ENCODE assay signal across 20 cellular contexts in genomic region chr1:161121042-161121441, GRCh38. TPM values are rescaled to one million over a fixed set of nuclear protein-coding genes. Genes with fewer than 3 reads are reported as not detected.
DNase-seq lines count a peak whose midpoint lies in the region; ATAC-seq and TF ChIP-seq lines count a peak whose summit lies in the region.
"Had no signal": no experiment of that assay in that cellular context is flagged by ENCODE, and none has a peak within 500 bp of the region (broad histone marks: within the 10 kb centered on the region; RNA-seq: fewer than 3 reads in every experiment).

No MANE protein-coding gene starts in this region.

- no peaks in the 10 kb centered on the region for H3K27me3 Mint-ChIP-seq in activated CD8-positive, alpha-beta T cell treated with anti-CD3 and anti-CD28 coated beads for 36 hours
- no peaks in the 10 kb centered on the region for H3K27me3 Mint-ChIP-seq in activated CD8-positive, alpha-beta T cell treated with anti-CD3 and anti-CD28 coated beads, Interleukin-2, amount 10 ng/mL, durations not matched to agents 7 days and 5 days (ENCODE audit: low read depth)
- H3K27me3 Mint-ChIP-seq in dendritic cell treated with granulocyte-macrophage colony-stimulating factor and Interleukin-4, amounts not matched to agents 40 ng/mL and 50 ng/mL, for 4 days: no peaks in the 10 kb centered on the region

- no peaks in the 10 kb centered on the region for H4K20me1 ChIP-seq in OCI-LY3 (ENCODE audit: insufficient read depth, low read length)
- peaks cover 20% of the 10 kb centered on the region for H4K20me1 ChIP-seq in smooth muscle cell (ENCODE audit: low read depth)

- H2AFZ ChIP-seq in OCI-LY3 (ENCODE audit: low read depth, low read length) (no peak overlapping the region), smooth muscle cell (ENCODE audit: low read depth) (no peak overlapping the region)

- H3K4me1 ChIP-seq in OCI-LY3 (ENCODE audit: low read length): peaks cover 38% of the 10 kb centered on the region
- peaks cover 11% of the 10 kb centered on the region for H3K4me1 ChIP-seq in smooth muscle cell (ENCODE audit: low read depth)

- H3K4me2 ChIP-seq in OCI-LY3 (ENCODE audit: low read length): peak overlapping the region; percentile 43; the same call in 1 of the 2 replicates
- no peak overlapping the region for H3K4me2 ChIP-seq in smooth muscle cell

- intact Hi-C loops in activated CD8-positive, alpha-beta T cell treated with anti-CD3 and anti-CD28 coated beads for 36 hours (cut with micrococcal nuclease): no loop called here
- intact Hi-C loops in dendritic cell treated with granulocyte-macrophage colony-stimulating factor and Interleukin-4, amounts not matched to agents 40 ng/mL and 50 ng/mL, for 4 days (cut with micrococcal nuclease): no loop called here

- no peak overlapping the region for H3K9ac ChIP-seq in OCI-LY3 (ENCODE audit: low read length)
- H3K9ac ChIP-seq in smooth muscle cell (ENCODE audit: low read depth): no peak overlapping the region

- peaks cover 45% of the 10 kb centered on the region for H3K4me1 Mint-ChIP-seq in activated CD8-positive, alpha-beta T cell treated with anti-CD3 and anti-CD28 coated beads for 36 hours (ENCODE audit: low read depth)
- H3K4me1 Mint-ChIP-seq in activated CD8-positive, alpha-beta T cell treated with anti-CD3 and anti-CD28 coated beads, Interleukin-2, amount 10 ng/mL, durations not matched to agents 7 days and 5 days (ENCODE audit: low read depth): peaks cover 30% of the 10 kb centered on the region
- peaks cover 80% of the 10 kb centered on the region for H3K4me1 Mint-ChIP-seq in dendritic cell treated with granulocyte-macrophage colony-stimulating factor and Interleukin-4, amounts not matched to agents 40 ng/mL and 50 ng/mL, for 4 days (ENCODE audit: low read depth)

- no peak for ATAC-seq in activated CD8-positive, alpha-beta T cell treated with anti-CD3 and anti-CD28 coated beads for 36 hours
- ATAC-seq in activated CD8-positive, alpha-beta T cell treated with anti-CD3 and anti-CD28 coated beads, Interleukin-2, amount 10 ng/mL, durations not matched to agents 7 days and 5 days: no peak
- ATAC-seq in HG03139 (IDR thresholded peaks at IDR 0.05; ENCODE audit: unreplicated experiment): no peak

- H3K36me3 Mint-ChIP-seq in activated CD8-positive, alpha-beta T cell treated with anti-CD3 and anti-CD28 coated beads for 36 hours (ENCODE audit: low read depth): peaks cover 62% of the 10 kb centered on the region
- peaks cover 57% of the 10 kb centered on the region for H3K36me3 Mint-ChIP-seq in activated CD8-positive, alpha-beta T cell treated with anti-CD3 and anti-CD28 coated beads, Interleukin-2, amount 10 ng/mL, durations not matched to agents 7 days and 5 days (ENCODE audit: low read depth)
- H3K36me3 Mint-ChIP-seq in dendritic cell treated with granulocyte-macrophage colony-stimulating factor and Interleukin-4, amounts not matched to agents 40 ng/mL and 50 ng/mL, for 4 days (ENCODE audit: low read depth): peaks cover 86% of the 10 kb centered on the region

- POLR2A ChIA-PET in activated CD8-positive, alpha-beta T cell treated with anti-CD3 and anti-CD28 coated beads for 36 hours (lab: Charles Lee): no interaction called here
- POLR2A ChIA-PET in activated CD8-positive, alpha-beta T cell treated with anti-CD3 and anti-CD28 coated beads, Interleukin-2, amount 10 ng/mL, durations not matched to agents 7 days and 5 days (lab: Charles Lee): no interaction called here

- no peaks in the 10 kb centered on the region for H3K27me3 ChIP-seq in OCI-LY3 (ENCODE audit: low read depth, low read length)
- H3K27me3 ChIP-seq in smooth muscle cell (ENCODE audit: low read depth): no peaks in the 10 kb centered on the region
- H3K27me3 ChIP-seq: upper lobe of left lung had no signal

- no peak for DNase-seq in activated CD8-positive, alpha-beta T cell treated with anti-CD3 and anti-CD28 coated beads for 36 hours
- DNase-seq in activated CD8-positive, alpha-beta T cell treated with anti-CD3 and anti-CD28 coated beads, Interleukin-2, amount 10 ng/mL, durations not matched to agents 7 days and 5 days: no peak
- no peak for DNase-seq in smooth muscle cell (lab: John Stamatoyannopoulos, UW; ENCODE audit: unreplicated experiment)
- DNase-seq in nucleus accumbens (lab: John Stamatoyannopoulos, UW): no peak
- DNase-seq in activated effector memory CD4-positive, alpha-beta T cell treated with Interleukin-2 at 50 U/mL for 16 hours: no peak
- DNase-seq: foreskin fibroblast; IMR-90; kidney glomerular epithelial cell; MM.1S; NCI-H1694 treated with DMSO at 0.1 percent for 48 hours; NCI-H446; stimulated activated naive CD4-positive, alpha-beta T cell; upper lobe of left lung had no signal

- H3K36me3 ChIP-seq in OCI-LY3 (replicated peaks; ENCODE audit: low read depth, low read length) (peaks cover 56% of the 10 kb centered on the region), smooth muscle cell (ENCODE audit: low read depth) (no peaks in the 10 kb centered on the region)

- H3F3A ChIP-seq in smooth muscle cell (ENCODE audit: low read depth): peaks cover 25% of the 10 kb centered on the region

- H3K27ac ChIP-seq in OCI-LY3 (ENCODE audit: low read length): peak overlapping the region; percentile 42
- H3K27ac ChIP-seq in smooth muscle cell (ENCODE audit: low read depth): peak overlapping the region; percentile 100

- peak overlapping the region; percentile 88 for H3K27ac Mint-ChIP-seq in activated CD8-positive, alpha-beta T cell treated with anti-CD3 and anti-CD28 coated beads for 36 hours
- no peak overlapping the region for H3K27ac Mint-ChIP-seq in activated CD8-positive, alpha-beta T cell treated with anti-CD3 and anti-CD28 coated beads, Interleukin-2, amount 10 ng/mL, durations not matched to agents 7 days and 5 days
- H3K27ac Mint-ChIP-seq in dendritic cell treated with granulocyte-macrophage colony-stimulating factor and Interleukin-4, amounts not matched to agents 40 ng/mL and 50 ng/mL, for 4 days: peak overlapping the region; percentile 79

- H3K4me3 ChIP-seq in OCI-LY3 (ENCODE audit: low read length): no peak overlapping the region
- no peak overlapping the region for H3K4me3 ChIP-seq in smooth muscle cell
- H3K4me3 ChIP-seq: coronary artery, upper lobe of left lung had no signal

- H3K79me2 ChIP-seq in OCI-LY3 (ENCODE audit: low read length) (peaks cover 46% of the 10 kb centered on the region), smooth muscle cell (ENCODE audit: low read depth) (peaks cover 39% of the 10 kb centered on the region)

- H3K9me3 ChIP-seq in OCI-LY3 (ENCODE audit: insufficient read depth, low read length) (no peaks in the 10 kb centered on the region), smooth muscle cell (replicated peaks; ENCODE audit: low read depth) (no peaks in the 10 kb centered on the region)
- H3K9me3 ChIP-seq: upper lobe of left lung had no signal

- H3K9me3 Mint-ChIP-seq in activated CD8-positive, alpha-beta T cell treated with anti-CD3 and anti-CD28 coated beads for 36 hours: no peaks in the 10 kb centered on the region
- H3K9me3 Mint-ChIP-seq in activated CD8-positive, alpha-beta T cell treated with anti-CD3 and anti-CD28 coated beads, Interleukin-2, amount 10 ng/mL, durations not matched to agents 7 days and 5 days (ENCODE audit: insufficient read depth): no peaks in the 10 kb centered on the region
- no peaks in the 10 kb centered on the region for H3K9me3 Mint-ChIP-seq in dendritic cell treated with granulocyte-macrophage colony-stimulating factor and Interleukin-4, amounts not matched to agents 40 ng/mL and 50 ng/mL, for 4 days

- CTCF ChIA-PET in activated CD8-positive, alpha-beta T cell treated with anti-CD3 and anti-CD28 coated beads for 36 hours (lab: Charles Lee): no interaction called here
- CTCF ChIA-PET in activated CD8-positive, alpha-beta T cell treated with anti-CD3 and anti-CD28 coated beads, Interleukin-2, amount 10 ng/mL, durations not matched to agents 7 days and 5 days (lab: Charles Lee): interaction anchor here (1.4 to 1.9 kb wide), 2 partner anchors 12 to 17 kb away, joined by 3 to 7 read pairs; partner anchors contain the start of gene DEDD

- 95% methylated on average over 2 of the region's 2 CpGs for WGBS in smooth muscle cell (ENCODE audit: low lambda C conversion rate)

- no peak overlapping the region for H3K4me3 Mint-ChIP-seq in activated CD8-positive, alpha-beta T cell treated with anti-CD3 and anti-CD28 coated beads for 36 hours
- H3K4me3 Mint-ChIP-seq in activated CD8-positive, alpha-beta T cell treated with anti-CD3 and anti-CD28 coated beads, Interleukin-2, amount 10 ng/mL, durations not matched to agents 7 days and 5 days: no peak overlapping the region
- H3K4me3 Mint-ChIP-seq in dendritic cell treated with granulocyte-macrophage colony-stimulating factor and Interleukin-4, amounts not matched to agents 40 ng/mL and 50 ng/mL, for 4 days: no peak overlapping the region

- TF ChIP-seq CTCF in activated CD8-positive, alpha-beta T cell treated with anti-CD3 and anti-CD28 coated beads for 36 hours (IDR thresholded peaks at IDR 0.05): no peak
- TF ChIP-seq CTCF in OCI-LY3 (IDR thresholded peaks at IDR 0.05; ENCODE audit: low read depth, low read length) (no peak), smooth muscle cell (IDR thresholded peaks at IDR 0.05; ENCODE audit: borderline replicate concordance, insufficient read depth, poor library complexity, severe bottlenecking) (no peak)

RNA-seq across cellular contexts. Expression of gene NIT1, which starts 3.1 kb away (rescaled TPM):
- 10 to 100 TPM; 38.5 to 40.0 TPM for total RNA-seq in activated CD8-positive, alpha-beta T cell treated with anti-CD3 and anti-CD28 coated beads for 36 hours
- 10 to 100 TPM; 34.1 to 35.2 TPM for total RNA-seq in activated CD8-positive, alpha-beta T cell treated with anti-CD3 and anti-CD28 coated beads, Interleukin-2, amount 10 ng/mL, durations not matched to agents 7 days and 5 days
- total RNA-seq in smooth muscle cell: 33.6 and 37.2 TPM in 2 replicates
- 37.6 and 53.0 TPM in 2 replicates for polyA plus RNA-seq in smooth muscle cell

RNA-seq across cellular contexts. Expression of gene PFDN2, which starts 3.2 kb away (rescaled TPM):
- 100 to 1,000 TPM; 137 to 144 TPM for total RNA-seq in activated CD8-positive, alpha-beta T cell treated with anti-CD3 and anti-CD28 coated beads for 36 hours
- total RNA-seq in activated CD8-positive, alpha-beta T cell treated with anti-CD3 and anti-CD28 coated beads, Interleukin-2, amount 10 ng/mL, durations not matched to agents 7 days and 5 days: 10 to 100 TPM; 66.3 to 68.0 TPM
- total RNA-seq in smooth muscle cell: 49.0 and 82.0 TPM in 2 replicates
- polyA plus RNA-seq in smooth muscle cell: 139 and 150 TPM in 2 replicates

RNA-seq across cellular contexts. Expression of gene DEDD, which starts 11.4 kb away (rescaled TPM):
- total RNA-seq in activated CD8-positive, alpha-beta T cell treated with anti-CD3 and anti-CD28 coated beads for 36 hours: 10 to 100 TPM; 30.4 to 37.0 TPM
- total RNA-seq in activated CD8-positive, alpha-beta T cell treated with anti-CD3 and anti-CD28 coated beads, Interleukin-2, amount 10 ng/mL, durations not matched to agents 7 days and 5 days: 10 to 100 TPM; 34.5 to 36.3 TPM
- 36.3 and 36.9 TPM in 2 replicates for total RNA-seq in smooth muscle cell
- polyA plus RNA-seq in smooth muscle cell: 33.7 and 38.6 TPM in 2 replicates

RNA-seq across cellular contexts. Expression of gene KLHDC9, which starts 22.9 kb away (rescaled TPM):
- total RNA-seq in activated CD8-positive, alpha-beta T cell treated with anti-CD3 and anti-CD28 coated beads for 36 hours: under 1 TPM in 1 of 2 experiments, not detected in 1; 0.43 TPM
- total RNA-seq in activated CD8-positive, alpha-beta T cell treated with anti-CD3 and anti-CD28 coated beads, Interleukin-2, amount 10 ng/mL, durations not matched to agents 7 days and 5 days: under 1 TPM; 0.61 to 0.91 TPM
- 2.2 and 10.0 TPM in 2 replicates for total RNA-seq in smooth muscle cell
- 3.3 and 4.6 TPM in 2 replicates for polyA plus RNA-seq in smooth muscle cell
- total RNA-seq: mesenteric fat pad, RPMI7951 had no signal

RNA-seq across cellular contexts. Expression of gene NECTIN4, which starts 31.7 kb away (rescaled TPM):
- not detected for total RNA-seq in activated CD8-positive, alpha-beta T cell treated with anti-CD3 and anti-CD28 coated beads for 36 hours
- not detected for total RNA-seq in activated CD8-positive, alpha-beta T cell treated with anti-CD3 and anti-CD28 coated beads, Interleukin-2, amount 10 ng/mL, durations not matched to agents 7 days and 5 days
- total RNA-seq in smooth muscle cell: 18.2 and 27.6 TPM in 2 replicates
- 12.7 and 32.8 TPM in 2 replicates for polyA plus RNA-seq in smooth muscle cell
- total RNA-seq: A673, mesenteric fat pad, RPMI7951 had no signal
